Comparison of ENCODE assay signal across 9 cellular contexts in the genomic region with DNA sequence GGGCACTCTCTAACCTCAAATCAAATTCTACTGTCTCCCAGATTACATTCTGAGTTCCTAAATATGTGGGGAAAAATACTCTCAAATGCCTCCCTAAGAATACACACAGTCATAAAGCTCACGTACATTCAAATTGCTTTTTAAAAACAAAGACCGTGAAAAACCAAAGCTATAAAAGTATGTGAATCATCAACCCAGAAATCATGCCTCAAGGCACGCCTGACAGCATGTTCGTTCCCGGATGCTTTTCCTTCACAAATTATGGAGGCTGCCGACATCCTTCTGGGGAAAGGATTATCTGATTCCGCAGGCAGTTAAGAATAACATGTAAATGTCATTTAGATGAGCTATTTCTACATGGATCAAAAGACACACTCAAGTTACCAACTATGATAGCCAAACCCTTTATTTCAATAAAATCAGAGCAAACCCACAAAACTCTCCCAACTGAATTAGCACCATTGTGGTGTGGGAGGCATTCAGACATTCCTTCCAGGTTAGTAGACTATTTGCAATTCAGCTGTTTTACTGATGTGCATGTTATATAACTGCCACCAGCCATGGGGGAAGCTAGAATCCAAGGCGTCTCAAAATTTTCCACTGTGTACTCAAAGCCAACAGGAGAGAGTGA.
DNase-seq lines count a peak whose midpoint lies in the region; ATAC-seq, FAIRE-seq and TF ChIP-seq lines count a peak whose summit lies in the region.
"Had no signal": no experiment of that assay in that cellular context is flagged by ENCODE, and none has a peak within 500 bp of the region (broad histone marks: within the 10 kb centered on the region; RNA-seq: fewer than 3 reads in every experiment).

No MANE protein-coding gene starts in this region.

- dilution Hi-C loops in keratinocyte (cut with MboI; ENCODE audit: extremely low pct_ligation_motif_present, low sequenced_read_pairs), result no loop called here

- H3K9me1 ChIP-seq in keratinocyte (ENCODE audit: control insufficient read depth, extremely low read depth, insufficient read depth, low read length), result no peaks in the 10 kb centered on the region

- H3K4me3 ChIP-seq in astrocyte of the cerebellum (ENCODE audit: low read depth, low read length), result no peak overlapping the region
- peak overlapping the region in 2 of 3 experiments; percentile 44 to 55 for H3K4me3 ChIP-seq in keratinocyte (ENCODE audit: control insufficient read depth in 2 of 3, extremely low read depth in 1 of 3, insufficient read depth in 2 of 3, low read depth in 1 of 3, low read length in 3 of 3)
- H3K4me3 ChIP-seq in transverse colon, result no peak overlapping the region

- no peak overlapping the region for H3K4me3 Mint-ChIP-seq in activated CD4-positive, alpha-beta memory T cell treated with anti-CD3 and anti-CD28 coated beads, Interleukin-2, amount 10 ng/mL, durations not matched to agents 7 days and 5 days
- no peak overlapping the region for H3K4me3 Mint-ChIP-seq in activated CD4-positive, alpha-beta T cell treated with anti-CD3 and anti-CD28 coated beads, Interleukin-2, amount 10 ng/mL, durations not matched to agents 24 days and 14 days
- H3K4me3 Mint-ChIP-seq: activated naive CD4-positive, alpha-beta T cell treated with anti-CD3 and anti-CD28 coated beads for 36 hours had no signal

- H3K9me3 ChIP-seq in keratinocyte (ENCODE audit: control insufficient read depth, low read depth, low read length) (no peaks in the 10 kb centered on the region), transverse colon (no peaks in the 10 kb centered on the region)

- H3K27me3 ChIP-seq in keratinocyte (ENCODE audit: control insufficient read depth, extremely low read depth, insufficient read depth, low read length) (no peaks in the 10 kb centered on the region), transverse colon (no peaks in the 10 kb centered on the region)

- H3K9me3 Mint-ChIP-seq in activated CD4-positive, alpha-beta memory T cell treated with anti-CD3 and anti-CD28 coated beads, Interleukin-2, amount 10 ng/mL, durations not matched to agents 7 days and 5 days, result no peaks in the 10 kb centered on the region
- no peaks in the 10 kb centered on the region for H3K9me3 Mint-ChIP-seq in activated CD4-positive, alpha-beta T cell treated with anti-CD3 and anti-CD28 coated beads, Interleukin-2, amount 10 ng/mL, durations not matched to agents 24 days and 14 days
- H3K9me3 Mint-ChIP-seq: activated naive CD4-positive, alpha-beta T cell treated with anti-CD3 and anti-CD28 coated beads for 36 hours had no signal

- H3K27me3 Mint-ChIP-seq in activated CD4-positive, alpha-beta memory T cell treated with anti-CD3 and anti-CD28 coated beads, Interleukin-2, amount 10 ng/mL, durations not matched to agents 7 days and 5 days, result peaks cover 4% of the 10 kb centered on the region
- peaks cover 6% of the 10 kb centered on the region for H3K27me3 Mint-ChIP-seq in activated CD4-positive, alpha-beta T cell treated with anti-CD3 and anti-CD28 coated beads, Interleukin-2, amount 10 ng/mL, durations not matched to agents 24 days and 14 days

- H3K27ac ChIP-seq in keratinocyte (ENCODE audit: control insufficient read depth, insufficient read depth, low read length), result peak overlapping the region; percentile 97
- peak overlapping the region; percentile 66 to 84 (median 80) for H3K27ac ChIP-seq in transverse colon

- no peak for TF ChIP-seq EP300 in transverse colon (IDR thresholded peaks at IDR 0.05; ENCODE audit: low read depth)

- H2AFZ ChIP-seq in keratinocyte (ENCODE audit: control insufficient read depth, low read length), result peak overlapping the region; percentile 87

- no peaks in the 10 kb centered on the region for H3K36me3 Mint-ChIP-seq in activated CD4-positive, alpha-beta memory T cell treated with anti-CD3 and anti-CD28 coated beads, Interleukin-2, amount 10 ng/mL, durations not matched to agents 7 days and 5 days (ENCODE audit: low read depth)
- no peaks in the 10 kb centered on the region for H3K36me3 Mint-ChIP-seq in activated CD4-positive, alpha-beta T cell treated with anti-CD3 and anti-CD28 coated beads, Interleukin-2, amount 10 ng/mL, durations not matched to agents 24 days and 14 days (ENCODE audit: low read depth)

- peaks cover 46% of the 10 kb centered on the region for H3K4me1 ChIP-seq in keratinocyte (ENCODE audit: control insufficient read depth, extremely low read depth, insufficient read depth, low read length)
- H3K4me1 ChIP-seq in transverse colon, result peaks cover 15 to 39% (median 36%) of the 10 kb centered on the region in 4 donors

- H3K9ac ChIP-seq in keratinocyte (ENCODE audit: control insufficient read depth, extremely low read depth, insufficient read depth, low read length), result peak overlapping the region; percentile 70

- CTCF ChIA-PET in activated CD4-positive, alpha-beta memory T cell treated with anti-CD3 and anti-CD28 coated beads, Interleukin-2, amount 10 ng/mL, durations not matched to agents 7 days and 5 days (lab: Charles Lee), result no interaction called here

- H3K27ac Mint-ChIP-seq in activated CD4-positive, alpha-beta memory T cell treated with anti-CD3 and anti-CD28 coated beads, Interleukin-2, amount 10 ng/mL, durations not matched to agents 7 days and 5 days, result no peak overlapping the region
- H3K27ac Mint-ChIP-seq in activated CD4-positive, alpha-beta T cell treated with anti-CD3 and anti-CD28 coated beads, Interleukin-2, amount 10 ng/mL, durations not matched to agents 24 days and 14 days, result no peak overlapping the region
- H3K27ac Mint-ChIP-seq: activated naive CD4-positive, alpha-beta T cell treated with anti-CD3 and anti-CD28 coated beads for 36 hours had no signal

- in situ Hi-C loops in astrocyte of the cerebellum (cut with HindIII; ENCODE audit: low sequenced_read_pairs) (loop anchor here (25.0 kb wide), 1 partner anchor 456 kb away; no protein-coding TSS in a partner anchor), transverse colon (cut with MboI; ENCODE audit: low pct_ligation_motif_present in 1 of 4, low pct_unique_long_range_greater_than_20kb in 1 of 4, low sequenced_read_pairs in 3 of 4) (no loop called here)

- ATAC-seq in GM18867 (IDR thresholded peaks at IDR 0.05; ENCODE audit: unreplicated experiment), result no peak

- intact Hi-C loops in transverse colon (cut with DNase I; ENCODE audit: low total_unique reads), result no loop called here
- intact Hi-C loops in activated CD4-positive, alpha-beta T cell treated with anti-CD3 and anti-CD28 coated beads, Interleukin-2, amount 10 ng/mL, durations not matched to agents 24 days and 14 days (cut with micrococcal nuclease), result no loop called here

- H3K79me2 ChIP-seq in keratinocyte (ENCODE audit: control insufficient read depth, insufficient read depth, low read length), result no peaks in the 10 kb centered on the region

- peak; percentile 55 for DNase-seq in HK-2 (ENCODE audit: unreplicated experiment)
- DNase-seq in astrocyte of the cerebellum (ENCODE audit: low read depth), result peak; percentile 86
- peak; percentile 50 for DNase-seq in keratinocyte (ENCODE audit: low read depth, low spot score)
- peak; percentile 46 for DNase-seq in transverse colon
- no peak for DNase-seq in activated CD4-positive, alpha-beta memory T cell treated with anti-CD3 and anti-CD28 coated beads, Interleukin-2, amount 10 ng/mL, durations not matched to agents 7 days and 5 days
- no peak for DNase-seq in SHP77 treated with DMSO at 0.1 percent for 48 hours (lab: John Stamatoyannopoulos, UW)
- DNase-seq in activated CD4-positive, alpha-beta T cell treated with anti-CD3 and anti-CD28 coated beads, Interleukin-2, amount 10 ng/mL, durations not matched to agents 24 days and 14 days, result no peak
- DNase-seq: activated naive CD4-positive, alpha-beta T cell treated with anti-CD3 and anti-CD28 coated beads for 36 hours had no signal

- no peak for FAIRE-seq in keratinocyte (lab: Jason Lieb, UNC)

- H4K20me1 ChIP-seq in keratinocyte (ENCODE audit: control insufficient read depth, extremely low read depth, insufficient read depth, low read length), result no peaks in the 10 kb centered on the region

- TF ChIP-seq CTCF in astrocyte of the cerebellum (IDR thresholded peaks at IDR 0.05; ENCODE audit: low read depth, low read length, missing control alignments) (no peak), keratinocyte (optimal IDR thresholded peaks at IDR 0.05 in 1 of 3, IDR thresholded peaks at IDR 0.05 in 1 of 3, conservative IDR thresholded peaks at IDR 0.05 in 1 of 3; ENCODE audit: extremely low read depth in 1 of 3, insufficient read depth in 2 of 3, low read length in 3 of 3) (no peak), transverse colon (IDR thresholded peaks at IDR 0.05) (no peak)

- POLR2A ChIA-PET in activated CD4-positive, alpha-beta memory T cell treated with anti-CD3 and anti-CD28 coated beads, Interleukin-2, amount 10 ng/mL, durations not matched to agents 7 days and 5 days (lab: Charles Lee), result no interaction called here

- H3K4me2 ChIP-seq in keratinocyte (ENCODE audit: control insufficient read depth, extremely low read depth, insufficient read depth, low read depth, low read length), result peak overlapping the region; percentile 93

- H3K36me3 ChIP-seq in keratinocyte (ENCODE audit: control insufficient read depth in 2 of 2, extremely low read depth in 1 of 2, insufficient read depth in 2 of 2, low read length in 2 of 2) (no peaks in the 10 kb centered on the region), transverse colon (no peaks in the 10 kb centered on the region)

- no peaks in the 10 kb centered on the region for H3K4me1 Mint-ChIP-seq in activated CD4-positive, alpha-beta memory T cell treated with anti-CD3 and anti-CD28 coated beads, Interleukin-2, amount 10 ng/mL, durations not matched to agents 7 days and 5 days
- peaks cover 10% of the 10 kb centered on the region for H3K4me1 Mint-ChIP-seq in activated CD4-positive, alpha-beta T cell treated with anti-CD3 and anti-CD28 coated beads, Interleukin-2, amount 10 ng/mL, durations not matched to agents 24 days and 14 days

- no peak for TF ChIP-seq POLR2A in transverse colon (IDR thresholded peaks at IDR 0.05)

- 38 to 51% methylated on average over 8 of the region's 8 CpGs for WGBS in transverse colon (ENCODE audit: low coverage in 1 of 2), 2 donors

Comparison
In these comparisons a context has a peak if more than half of its experiments do, and no peak if none do; other contexts are left out.
1. DNase-seq: peak in HK-2 (single experiment), astrocyte of the cerebellum (single experiment), keratinocyte (single experiment) and transverse colon (single experiment); none in activated CD4-positive, alpha-beta memory T cell treated with anti-CD3 and anti-CD28 coated beads, Interleukin-2, amount 10 ng/mL, durations not matched to agents 7 days and 5 days (single experiment), SHP77 treated with DMSO at 0.1 percent for 48 hours (single experiment) and activated CD4-positive, alpha-beta T cell treated with anti-CD3 and anti-CD28 coated beads, Interleukin-2, amount 10 ng/mL, durations not matched to agents 24 days and 14 days (single experiment).
2. H3K4me3 ChIP-seq: peak in keratinocyte (2 of 3); none in astrocyte of the cerebellum (single experiment) and transverse colon (0 of 4).